20 cellular contexts compared by ENCODE assay signal in the genomic region with DNA sequence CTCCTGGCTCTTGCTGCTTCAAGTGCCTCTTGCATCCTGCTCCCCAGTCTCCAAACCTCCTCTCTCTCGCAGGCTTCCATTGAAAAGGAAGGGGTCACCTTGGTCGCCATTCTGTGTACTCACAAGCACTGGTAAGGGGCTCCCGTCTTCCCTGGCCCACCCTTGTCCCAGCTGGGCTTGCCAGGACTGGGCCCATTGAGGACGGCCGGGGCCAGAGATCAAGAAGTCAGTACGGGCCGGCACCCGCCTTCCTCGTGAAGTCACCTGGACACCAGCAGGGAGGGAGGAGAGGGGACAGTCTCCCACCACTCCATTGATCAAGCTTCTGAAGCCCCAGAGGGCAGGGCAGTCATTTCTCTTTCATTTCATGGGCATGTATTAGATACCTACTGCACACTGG. TPM values are rescaled to one million over a fixed set of nuclear protein-coding genes. Genes with fewer than 3 reads are reported as not detected.
DNase-seq lines count a peak whose midpoint lies in the region; ATAC-seq and TF ChIP-seq lines count a peak whose summit lies in the region.
"Had no signal": no experiment of that assay in that cellular context is flagged by ENCODE, and none has a peak within 500 bp of the region (broad histone marks: within the 10 kb centered on the region; RNA-seq: fewer than 3 reads in every experiment).

No MANE protein-coding gene starts in this region.

- H3K4me3 Mint-ChIP-seq in endothelial cell (ENCODE audit: unreplicated experiment) = peak overlapping the region; percentile 10
- H3K4me3 Mint-ChIP-seq: CD8-positive, alpha-beta T cell had no signal

- H3K27me3 ChIP-seq in cardiac muscle cell (no peaks in the 10 kb centered on the region), right atrium auricular region (no peaks in the 10 kb centered on the region), osteoblast (ENCODE audit: insufficient read depth, low read length) (no peaks in the 10 kb centered on the region), spleen (replicated peaks in 1 of 7) (no peaks in the 10 kb centered on the region)
- H3K27me3 ChIP-seq: BLaER1 had no signal

- H3K79me2 ChIP-seq in osteoblast (ENCODE audit: insufficient read depth, low read length) = no peaks in the 10 kb centered on the region

- peaks cover 6% of the 10 kb centered on the region for H4K20me1 ChIP-seq in osteoblast (ENCODE audit: insufficient read depth, low read length)
- H4K20me1 ChIP-seq: BLaER1 had no signal

- no peak for ATAC-seq in HG03196 (IDR thresholded peaks at IDR 0.05; ENCODE audit: unreplicated experiment)
- ATAC-seq: CD8-positive, alpha-beta T cell; GM12878 had no signal

- intact Hi-C loops in spleen (cut with DNase I; ENCODE audit: low total_unique reads) = no loop called here

- H3K36me3 ChIP-seq in cardiac muscle cell (no peaks in the 10 kb centered on the region), right atrium auricular region (no peaks in the 10 kb centered on the region), osteoblast (ENCODE audit: insufficient read depth, low read length) (no peaks in the 10 kb centered on the region), spleen (peaks cover 0 to 57% (median 8%) of the 10 kb centered on the region in 6 donors)
- H3K36me3 ChIP-seq: BLaER1, HAP-1 had no signal

- H3K4me1 ChIP-seq in cardiac muscle cell (ENCODE audit: low read depth) (no peaks in the 10 kb centered on the region), right atrium auricular region (no peaks in the 10 kb centered on the region), osteoblast (ENCODE audit: insufficient read depth, low read length) (peaks cover 17% of the 10 kb centered on the region), spleen (no peaks in the 10 kb centered on the region)
- H3K4me1 ChIP-seq: A549, HAP-1 had no signal

- 85 to 97% (median 93%) methylated on average over 9 of the region's 9 CpGs for WGBS in spleen, 5 donors

- no peak for TF ChIP-seq POLR2A in spleen (IDR thresholded peaks at IDR 0.05)

- H3K4me3 ChIP-seq in cardiac muscle cell = no peak overlapping the region
- H3K4me3 ChIP-seq in right atrium auricular region = no peak overlapping the region
- no peak overlapping the region for H3K4me3 ChIP-seq in osteoblast (ENCODE audit: insufficient read depth, low read length)
- H3K4me3 ChIP-seq in spleen = no peak overlapping the region
- H3K4me3 ChIP-seq: A549, BLaER1, GM12878, GM23248, HAP-1 had no signal

- no peak overlapping the region for H3K27ac Mint-ChIP-seq in endothelial cell (ENCODE audit: unreplicated experiment)
- H3K27ac Mint-ChIP-seq: CD8-positive, alpha-beta T cell had no signal

- no peak overlapping the region for H3K4me2 ChIP-seq in osteoblast (ENCODE audit: insufficient read depth, low read length)
- H3K4me2 ChIP-seq: A549, BLaER1 had no signal

- peak overlapping the region; percentile 17 for H3K27ac ChIP-seq in cardiac muscle cell
- no peak overlapping the region for H3K27ac ChIP-seq in right atrium auricular region
- no peak overlapping the region for H3K27ac ChIP-seq in osteoblast (ENCODE audit: low read depth, low read length)
- H3K27ac ChIP-seq in spleen = no peak overlapping the region
- H3K27ac ChIP-seq: 22Rv1, A549, BLaER1, GM23248 had no signal

- H3K27me3 Mint-ChIP-seq in endothelial cell (ENCODE audit: unreplicated experiment) = peaks cover 7% of the 10 kb centered on the region

- TF ChIP-seq CTCF in cardiac muscle cell (IDR thresholded peaks at IDR 0.05; ENCODE audit: low read depth, low read length) (no peak), right atrium auricular region (IDR thresholded peaks at IDR 0.05) (no peak), endothelial cell (IDR thresholded peaks at IDR 0.05; ENCODE audit: unreplicated experiment) (no peak), osteoblast (IDR thresholded peaks at IDR 0.05; ENCODE audit: extremely low read depth, low read depth, low read length) (no peak), spleen (IDR thresholded peaks at IDR 0.05 in 8 of 11, conservative IDR thresholded peaks at IDR 0.05 in 3 of 11) (no peak)

- no peak overlapping the region for H2AFZ ChIP-seq in osteoblast (ENCODE audit: low read length)
- H2AFZ ChIP-seq: GM23248 had no signal

- H3K9me3 ChIP-seq in cardiac muscle cell (ENCODE audit: low read depth) (no peaks in the 10 kb centered on the region), right atrium auricular region (no peaks in the 10 kb centered on the region), osteoblast (ENCODE audit: low read depth, low read length) (no peaks in the 10 kb centered on the region), spleen (no peaks in the 10 kb centered on the region)
- H3K9me3 ChIP-seq: A549, BLaER1, HAP-1 had no signal

- H3K4me1 Mint-ChIP-seq in endothelial cell (ENCODE audit: unreplicated experiment) = no peaks in the 10 kb centered on the region

- DNase-seq in cardiac muscle cell (ENCODE audit: low read depth in 1 of 2, low spot score in 1 of 2) (no peak), right atrium auricular region (ENCODE audit: low spot score) (no peak), endothelial cell (ENCODE audit: low spot score) (no peak), osteoblast (ENCODE audit: insufficient read length, low spot score, missing footprints) (peak; percentile 34), spleen (no peak)
- no peak for DNase-seq in stimulated activated CD4-positive, alpha-beta T cell treated with anti-CD3 and anti-CD28 coated beads, Interleukin-1b, Interleukin-23, amount 100 ng/mL, for 48 hours
- DNase-seq: CD8-positive, alpha-beta T cell; DMS 273 treated with DMSO at 0.1 percent for 48 hours; DMS53; DND-41; EL; GM23248 had no signal

- H3K36me3 Mint-ChIP-seq in endothelial cell (ENCODE audit: low read depth, unreplicated experiment) = peaks cover 2% of the 10 kb centered on the region
- H3K36me3 Mint-ChIP-seq: CD8-positive, alpha-beta T cell had no signal

- H3K9me3 Mint-ChIP-seq in endothelial cell (ENCODE audit: unreplicated experiment) = no peaks in the 10 kb centered on the region
- H3K9me3 Mint-ChIP-seq: CD8-positive, alpha-beta T cell had no signal

RNA-seq across cellular contexts. Expression of a gene that starts 16.0 kb away (rescaled TPM):
- total RNA-seq in cardiac muscle cell = 2.0 and 5.5 TPM in 2 replicates
- polyA plus RNA-seq in cardiac muscle cell = 1.2 and 5.0 TPM in 2 replicates
- total RNA-seq in right atrium auricular region = not detected
- total RNA-seq in endothelial cell (ENCODE audit: unreplicated experiment) = not detected
- not detected in 2 replicates for total RNA-seq in osteoblast
- total RNA-seq in spleen = under 1 TPM in 5 of 7 donors, not detected in 2; 0.30 to 0.76 (median 0.60) TPM
- 1 to 10 TPM in 1 of 3 donors, under 1 TPM in 2; 0.57 to 1.1 (median 0.99) TPM for polyA plus RNA-seq in spleen
- total RNA-seq: CD8-positive, alpha-beta T cell; GM12878; GM23248; H4; HT-29 had no signal
- polyA plus RNA-seq: GM23248 had no signal

RNA-seq across cellular contexts. Expression of a gene that starts 41.4 kb away (rescaled TPM):
- total RNA-seq in cardiac muscle cell (0.25 and 0.63 TPM in 2 replicates), right atrium auricular region (10 to 100 TPM in 1 of 2 donors, 1 to 10 TPM in 1; 8.7 to 22.1 TPM), endothelial cell (ENCODE audit: unreplicated experiment) (not detected), osteoblast (0.29 and 0.36 TPM in 2 replicates), spleen (100 to 1,000 TPM in 4 of 7 donors, 10 to 100 TPM in 3; 63.5 to 576 (median 167) TPM)
- polyA plus RNA-seq in cardiac muscle cell (0.81 and 1.1 TPM in 2 replicates), spleen (10 to 100 TPM in 2 of 3 donors, 1 to 10 TPM in 1; 6.2 to 67.0 (median 38.6) TPM)
- total RNA-seq: GM23248 had no signal

RNA-seq across cellular contexts. Expression of a gene that starts 48.4 kb away (rescaled TPM):
- total RNA-seq in cardiac muscle cell (15.5 and 25.9 TPM in 2 replicates), right atrium auricular region (100 to 1,000 TPM in 1 of 2 donors, 10 to 100 TPM in 1; 82.8 to 225 TPM), endothelial cell (ENCODE audit: unreplicated experiment) (78.5 TPM), osteoblast (155 and 187 TPM in 2 replicates), spleen (100 to 1,000 TPM in 3 of 7 donors, 10 to 100 TPM in 4; 79.4 to 121 (median 95.9) TPM)
- polyA plus RNA-seq in cardiac muscle cell (18.8 and 41.2 TPM in 2 replicates), spleen (10 to 100 TPM; 17.2 to 33.1 (median 27.4) TPM)

RNA-seq across cellular contexts. Expression of a gene that starts 59.0 kb away (rescaled TPM):
- total RNA-seq in cardiac muscle cell (147 and 179 TPM in 2 replicates), right atrium auricular region (10 to 100 TPM; 54.2 to 99.5 TPM), endothelial cell (ENCODE audit: unreplicated experiment) (106 TPM), osteoblast (53.3 and 71.7 TPM in 2 replicates), spleen (100 to 1,000 TPM; 114 to 184 (median 163) TPM)
- polyA plus RNA-seq in cardiac muscle cell (22.6 and 35.5 TPM in 2 replicates), spleen (100 to 1,000 TPM in 1 of 3 donors, 10 to 100 TPM in 2; 65.6 to 114 (median 72.4) TPM)
